Comparison of ENCODE assay signal across 39 cellular contexts in the genomic region with DNA sequence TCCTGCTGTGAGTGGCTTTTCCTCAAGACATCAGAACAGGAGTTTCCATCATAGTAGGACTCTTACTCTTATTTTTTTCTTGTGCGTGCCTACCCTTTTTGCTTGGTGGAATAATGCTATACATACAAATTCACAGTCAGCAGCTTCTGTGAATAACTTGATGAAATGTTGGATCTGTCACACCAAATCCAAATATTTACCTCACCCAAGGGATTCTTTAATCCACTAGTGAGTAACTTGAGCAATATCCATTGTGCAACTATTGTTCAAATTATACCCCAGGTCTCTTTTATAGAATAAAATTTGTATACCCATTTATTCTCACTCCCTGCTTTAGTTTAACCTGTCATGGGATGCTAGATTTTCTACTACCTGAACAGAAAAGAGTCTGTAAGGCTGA.
"Had no signal": no experiment of that assay in that cellular context is flagged by ENCODE, and none has a peak within 500 bp of the region (broad histone marks: within the 10 kb centered on the region; RNA-seq: fewer than 3 reads in every experiment).

No MANE protein-coding gene starts in this region.

- H3K27ac ChIP-seq: adrenal gland, ascending aorta, body of pancreas, brain microvascular endothelial cell, breast epithelium, cardiac muscle cell had no signal

- H3K9me3 ChIP-seq: adrenal gland, body of pancreas, breast epithelium had no signal

- H3K4me1 Mint-ChIP-seq: activated naive CD4-positive, alpha-beta T cell treated with anti-CD3 and anti-CD28 coated beads, Interleukin-2, amount 10 ng/mL, durations not matched to agents 7 days and 5 days; activated naive CD4-positive, alpha-beta T cell treated with anti-CD3 and anti-CD28 coated beads, Interleukin-2, amount 50 U/mL, for 24 hours; activated naive CD8-positive, alpha-beta T cell treated with anti-CD3 and anti-CD28 coated beads for 36 hours; activated naive CD8-positive, alpha-beta T cell treated with anti-CD3 and anti-CD28 coated beads, Interleukin-2, amount 10 ng/mL, durations not matched to agents 7 days and 5 days; activated naive CD8-positive, alpha-beta T cell treated with anti-CD3 and anti-CD28 coated beads, Interleukin-2, amount 50 U/mL, for 24 hours; activated T-helper 17 cell treated with anti-CD3 and anti-CD28 coated beads, Interleukin-2, amount 50 U/mL, for 72 hours; brain; central memory CD8-positive, alpha-beta T cell had no signal

- H3K36me3 ChIP-seq: adrenal gland, ascending aorta, brain microvascular endothelial cell, breast epithelium, cardiac muscle cell had no signal

- H3K27ac Mint-ChIP-seq: activated naive CD4-positive, alpha-beta T cell treated with anti-CD3 and anti-CD28 coated beads for 36 hours; activated naive CD4-positive, alpha-beta T cell treated with anti-CD3 and anti-CD28 coated beads, Interleukin-2, amount 10 ng/mL, durations not matched to agents 7 days and 5 days; activated naive CD4-positive, alpha-beta T cell treated with anti-CD3 and anti-CD28 coated beads, Interleukin-2, amount 50 U/mL, for 24 hours; activated naive CD4-positive, alpha-beta T cell treated with anti-CD3 and anti-CD28 coated beads, Interleukin-2, amount 50 U/mL, for 72 hours; activated naive CD8-positive, alpha-beta T cell; activated naive CD8-positive, alpha-beta T cell treated with anti-CD3 and anti-CD28 coated beads for 36 hours; activated naive CD8-positive, alpha-beta T cell treated with anti-CD3 and anti-CD28 coated beads, Interleukin-2, amount 10 ng/mL, durations not matched to agents 7 days and 5 days; activated naive CD8-positive, alpha-beta T cell treated with anti-CD3 and anti-CD28 coated beads, Interleukin-2, amount 50 U/mL, for 24 hours; activated T-cell treated with anti-CD3 and anti-CD28 coated beads, Interleukin-2, amount 50 U/mL, for 24 hours; activated T-cell treated with anti-CD3 and anti-CD28 coated beads, Interleukin-2, amount 50 U/mL, for 72 hours; activated T-helper 1 cell treated with anti-CD3 and anti-CD28 coated beads, Interleukin-12 subunit alpha, Interleukin-12 subunit beta, Interleukin-2, Interleukin-4 antibody, amounts not matched to agents 30 ng/mL and 10 ng/mL and 1 ng/mL, durations not matched to agents 14 hours and 24 hours and 36 hours; activated T-helper 17 cell treated with anti-CD3 and anti-CD28 coated beads, Interleukin-2, amount 50 U/mL, for 72 hours; activated T-helper 2 cell treated with anti-CD3 and anti-CD28 coated beads, Interferon-gamma antibody, Interleukin-2, Interleukin-4, amounts not matched to agents 10 μg/mL and 5 μg/mL and 100 μg/mL, durations not matched to agents 14 hours and 24 hours and 36 hours; brain had no signal

- H3K4me3 Mint-ChIP-seq: activated naive CD4-positive, alpha-beta T cell treated with anti-CD3 and anti-CD28 coated beads for 36 hours; activated naive CD4-positive, alpha-beta T cell treated with anti-CD3 and anti-CD28 coated beads, Interleukin-2, amount 10 ng/mL, durations not matched to agents 7 days and 5 days; activated naive CD4-positive, alpha-beta T cell treated with anti-CD3 and anti-CD28 coated beads, Interleukin-2, amount 50 U/mL, for 24 hours; activated naive CD8-positive, alpha-beta T cell; activated naive CD8-positive, alpha-beta T cell treated with anti-CD3 and anti-CD28 coated beads for 36 hours; activated naive CD8-positive, alpha-beta T cell treated with anti-CD3 and anti-CD28 coated beads, Interleukin-2, amount 10 ng/mL, durations not matched to agents 7 days and 5 days; activated naive CD8-positive, alpha-beta T cell treated with anti-CD3 and anti-CD28 coated beads, Interleukin-2, amount 50 U/mL, for 24 hours; activated T-cell treated with anti-CD3 and anti-CD28 coated beads, Interleukin-2, amount 50 U/mL, for 24 hours; activated T-cell treated with anti-CD3 and anti-CD28 coated beads, Interleukin-2, amount 50 U/mL, for 4 hours; activated T-cell treated with anti-CD3 and anti-CD28 coated beads, Interleukin-2, amount 50 U/mL, for 72 hours; activated T-helper 1 cell treated with anti-CD3 and anti-CD28 coated beads, Interleukin-12 subunit alpha, Interleukin-12 subunit beta, Interleukin-2, Interleukin-4 antibody, amounts not matched to agents 30 ng/mL and 10 ng/mL and 1 ng/mL, durations not matched to agents 14 hours and 24 hours and 36 hours; activated T-helper 17 cell treated with anti-CD3 and anti-CD28 coated beads, Interleukin-2, amount 50 U/mL, for 72 hours; brain; central memory CD8-positive, alpha-beta T cell had no signal

- H3K4me3 ChIP-seq: adrenal gland, ascending aorta, body of pancreas, breast epithelium, cardiac muscle cell had no signal

- H3K27me3 Mint-ChIP-seq: activated naive CD4-positive, alpha-beta T cell treated with anti-CD3 and anti-CD28 coated beads, Interleukin-2, amount 10 ng/mL, durations not matched to agents 7 days and 5 days; activated naive CD4-positive, alpha-beta T cell treated with anti-CD3 and anti-CD28 coated beads, Interleukin-2, amount 50 U/mL, for 24 hours; activated naive CD8-positive, alpha-beta T cell; activated naive CD8-positive, alpha-beta T cell treated with anti-CD3 and anti-CD28 coated beads for 36 hours; activated naive CD8-positive, alpha-beta T cell treated with anti-CD3 and anti-CD28 coated beads, Interleukin-2, amount 10 ng/mL, durations not matched to agents 7 days and 5 days; activated naive CD8-positive, alpha-beta T cell treated with anti-CD3 and anti-CD28 coated beads, Interleukin-2, amount 50 U/mL, for 24 hours; activated T-cell treated with anti-CD3 and anti-CD28 coated beads, Interleukin-2, amount 50 U/mL, for 24 hours; activated T-helper 17 cell treated with anti-CD3 and anti-CD28 coated beads, Interleukin-2, amount 50 U/mL, for 72 hours; central memory CD8-positive, alpha-beta T cell had no signal

- FAIRE-seq: astrocyte, bronchial epithelial cell had no signal

- H3K27me3 ChIP-seq: adrenal gland, ascending aorta, body of pancreas, brain microvascular endothelial cell, breast epithelium, cardiac muscle cell had no signal

- H3K36me3 Mint-ChIP-seq: activated naive CD4-positive, alpha-beta T cell treated with anti-CD3 and anti-CD28 coated beads, Interleukin-2, amount 10 ng/mL, durations not matched to agents 7 days and 5 days; activated naive CD4-positive, alpha-beta T cell treated with anti-CD3 and anti-CD28 coated beads, Interleukin-2, amount 50 U/mL, for 24 hours; activated naive CD4-positive, alpha-beta T cell treated with anti-CD3 and anti-CD28 coated beads, Interleukin-2, amount 50 U/mL, for 72 hours; activated naive CD8-positive, alpha-beta T cell; activated naive CD8-positive, alpha-beta T cell treated with anti-CD3 and anti-CD28 coated beads for 36 hours; activated naive CD8-positive, alpha-beta T cell treated with anti-CD3 and anti-CD28 coated beads, Interleukin-2, amount 10 ng/mL, durations not matched to agents 7 days and 5 days; brain had no signal

- ATAC-seq: activated naive CD4-positive, alpha-beta T cell treated with anti-CD3 and anti-CD28 coated beads, Interleukin-2, amount 50 U/mL, for 72 hours; activated naive CD8-positive, alpha-beta T cell treated with anti-CD3 and anti-CD28 coated beads, Interleukin-2, amount 50 U/mL, for 24 hours; activated T-cell treated with anti-CD3 and anti-CD28 coated beads, Interleukin-2, amount 50 U/mL, for 4 hours; activated T-cell treated with anti-CD3 and anti-CD28 coated beads, Interleukin-2, amount 50 U/mL, for 72 hours; activated T-helper 17 cell treated with anti-CD3 and anti-CD28 coated beads, Interleukin-2, amount 50 U/mL, for 72 hours; body of pancreas had no signal

- DNase-seq: activated effector memory CD4-positive, alpha-beta T cell treated with anti-CD3 and anti-CD28 coated beads, Interleukin-2, amount 50 U/mL, for 16 hours; activated effector memory CD4-positive, alpha-beta T cell treated with Interleukin-2 at 50 U/mL for 16 hours; activated gamma-delta T cell; activated gamma-delta T cell treated with Interleukin-2 at 50 U/mL for 16 hours; activated naive CD4-positive, alpha-beta T cell; activated naive CD4-positive, alpha-beta T cell treated with anti-CD3 and anti-CD28 coated beads for 36 hours; activated naive CD4-positive, alpha-beta T cell treated with anti-CD3 and anti-CD28 coated beads, Interleukin-2, amount 10 ng/mL, durations not matched to agents 7 days and 5 days; activated naive CD4-positive, alpha-beta T cell treated with anti-CD3 and anti-CD28 coated beads, Interleukin-2, amount 50 U/mL, for 16 hours; activated naive CD4-positive, alpha-beta T cell treated with Interleukin-2 at 50 U/mL for 16 hours; activated naive CD8-positive, alpha-beta T cell treated with anti-CD3 and anti-CD28 coated beads for 36 hours; activated naive CD8-positive, alpha-beta T cell treated with anti-CD3 and anti-CD28 coated beads, Interleukin-2, amount 10 ng/mL, durations not matched to agents 7 days and 5 days; activated naive CD8-positive, alpha-beta T cell treated with anti-CD3 and anti-CD28 coated beads, Interleukin-2, amount 50 U/mL, for 24 hours; activated T-cell treated with anti-CD3 and anti-CD28 coated beads, Interleukin-2, amount 50 U/mL, for 24 hours; activated T-cell treated with anti-CD3 and anti-CD28 coated beads, Interleukin-2, amount 50 U/mL, for 4 hours; activated T-cell treated with anti-CD3 and anti-CD28 coated beads, Interleukin-2, amount 50 U/mL, for 48 hours; activated T-cell treated with anti-CD3 and anti-CD28 coated beads, Interleukin-2, amount 50 U/mL, for 72 hours; adrenal gland; amniotic stem cell; amygdala; anterior cingulate cortex; aorta; body of pancreas; brain microvascular endothelial cell; caudate nucleus; central memory CD4-positive, alpha-beta T cell; cerebellar nuclear complex had no signal

- H3K4me1 ChIP-seq: adrenal gland, ascending aorta, body of pancreas, breast epithelium had no signal
